In the genomic region with DNA sequence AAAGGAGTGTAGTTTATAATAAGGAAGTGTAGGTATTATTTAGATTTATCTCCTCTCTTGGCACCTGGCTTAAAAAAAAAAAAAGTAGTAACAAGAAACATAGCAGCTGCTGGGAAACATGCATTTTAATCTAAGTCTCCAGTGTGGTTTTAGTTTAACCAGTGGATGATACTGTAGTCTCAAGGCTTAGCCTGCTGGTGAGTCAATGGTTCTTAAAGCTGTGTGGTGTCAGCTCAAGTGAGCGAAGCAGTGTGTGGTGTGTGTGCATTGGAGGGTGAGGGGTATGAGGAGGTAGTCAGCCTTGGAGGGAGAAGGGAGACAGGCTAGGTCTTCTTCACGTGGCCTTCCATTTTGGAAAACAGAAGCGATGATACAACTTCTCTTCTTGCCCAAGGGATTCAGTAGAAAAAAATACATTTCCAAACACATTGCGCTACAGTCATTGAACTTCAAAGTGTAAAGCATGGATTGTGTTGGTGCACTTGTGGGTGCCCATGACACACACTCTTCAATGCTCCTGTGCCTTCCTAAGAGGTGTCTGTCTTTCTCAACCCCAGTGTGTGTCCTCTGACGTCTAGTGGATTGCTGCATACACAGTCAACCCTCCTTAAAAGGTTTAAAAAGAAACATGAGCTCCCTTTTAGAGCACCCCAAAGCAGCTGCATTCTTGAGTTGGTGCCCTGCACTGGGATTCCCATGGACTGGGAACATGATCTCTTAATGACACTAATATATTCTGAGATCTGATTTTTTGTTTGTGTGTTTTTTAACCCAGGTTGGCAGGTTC, we compare ENCODE assay signal across 11 cellular contexts. TPM values are rescaled to one million over a fixed set of nuclear protein-coding genes. Genes with fewer than 3 reads are reported as not detected.
DNase-seq lines count a peak whose midpoint lies in the region; ATAC-seq and TF ChIP-seq lines count a peak whose summit lies in the region.
"Had no signal": no experiment of that assay in that cellular context is flagged by ENCODE, and none has a peak within 500 bp of the region (broad histone marks: within the 10 kb centered on the region; RNA-seq: fewer than 3 reads in every experiment).

No MANE protein-coding gene starts in this region.

- TF ChIP-seq CTCF in fibroblast of villous mesenchyme (IDR thresholded peaks at IDR 0.05; ENCODE audit: insufficient read depth, low read depth, low read length) (no peak), gastrocnemius medialis (IDR thresholded peaks at IDR 0.05 in 4 of 5, conservative IDR thresholded peaks at IDR 0.05 in 1 of 5) (no peak)

- ATAC-seq in gastrocnemius medialis (peak; percentile 48 to 81), HG02759 (IDR thresholded peaks at IDR 0.05; ENCODE audit: unreplicated experiment) (no peak)

- intact Hi-C loops in gastrocnemius medialis (cut with DNase I; ENCODE audit: low total_unique reads), result loop anchor here (1.0 to 2.0 kb wide), 3 partner anchors 17 to 61 kb away; no protein-coding TSS in a partner anchor

- H3K36me3 ChIP-seq in gastrocnemius medialis, result no peaks in the 10 kb centered on the region

- H3K27me3 ChIP-seq in gastrocnemius medialis, result no peaks in the 10 kb centered on the region

- H3K4me1 ChIP-seq in gastrocnemius medialis, result peaks cover 97 to 98% of the 10 kb centered on the region in 2 donors

- no peaks in the 10 kb centered on the region for H3K9me3 ChIP-seq in gastrocnemius medialis

- no peak overlapping the region for H3K4me3 ChIP-seq in fibroblast of villous mesenchyme (ENCODE audit: low read depth, low read length)
- peak overlapping the region; percentile 11 to 43 (median 24) for H3K4me3 ChIP-seq in gastrocnemius medialis
- H3K4me3 ChIP-seq: lung had no signal

- DNase-seq in NCI-H1417 (lab: John Stamatoyannopoulos, UW) (peak in 2 of 3 experiments; percentile 63 to 66), NCI-H1417 treated with DMSO at 0.1 percent for 48 hours (lab: John Stamatoyannopoulos, UW) (no peak), NCI-H2029 (lab: John Stamatoyannopoulos, UW) (peak; percentile 40), fibroblast of villous mesenchyme (ENCODE audit: low read depth) (peak; percentile 91), gastrocnemius medialis (peak; percentile 53 to 80), NCI-H1105 (lab: John Stamatoyannopoulos, UW) (no peak), NCI-H526 treated with DMSO at 0.1 percent for 48 hours (lab: John Stamatoyannopoulos, UW) (no peak)

- in situ Hi-C loops in gastrocnemius medialis (cut with MboI; ENCODE audit: low sequenced_read_pairs in 4 of 4), result no loop called here

- TF ChIP-seq POLR2A in gastrocnemius medialis (IDR thresholded peaks at IDR 0.05), result peak; percentile 24 to 69

- H3K27ac ChIP-seq in gastrocnemius medialis, result peak overlapping the region; percentile 94 to 99 (median 96)

RNA-seq across cellular contexts. Expression of gene ZBTB16, which starts 40.1 kb away (rescaled TPM):
- total RNA-seq in fibroblast of villous mesenchyme, result 0.32 and 0.86 TPM in 2 replicates
- total RNA-seq in gastrocnemius medialis, result 100 to 1,000 TPM; 156 to 250 (median 196) TPM
- total RNA-seq: A172, Daoy had no signal

Comparison
In these comparisons a context has a peak if more than half of its experiments do, and no peak if none do; other contexts are left out.
1. DNase-seq: peak in NCI-H1417 (2 of 3), NCI-H2029 (single experiment), fibroblast of villous mesenchyme (single experiment) and gastrocnemius medialis (2 of 2); none in NCI-H1417 treated with DMSO at 0.1 percent for 48 hours (single experiment), NCI-H1105 (single experiment) and NCI-H526 treated with DMSO at 0.1 percent for 48 hours (single experiment).
2. RNA of gene ZBTB16, which starts 40.1 kb away (total RNA-seq): 156 to 250 TPM in gastrocnemius medialis; 0.32 to 0.86 TPM in fibroblast of villous mesenchyme; every median in the first group is over 10 times any median in the second.